ENCODE assay signal across 1 cellular context in genomic region chr4:158159718-158160094, GRCh38.
TF ChIP-seq lines count a peak whose summit lies in the region.

No MANE protein-coding gene starts in this region.

TF ChIP-seq in A549, 52 proteins besides CTCF, POLR2A, EP300 and RAD21 (continued from another document):
- TF ChIP-seq FOSL2 (IDR thresholded peaks at IDR 0.05) (no peak), FOSL2 (CRISPR knock-in tag; IDR thresholded peaks at IDR 0.05) (no peak), MYC (IDR thresholded peaks at IDR 0.05; ENCODE audit: borderline replicate concordance, low read length) (no peak), RARB (CRISPR knock-in tag; IDR thresholded peaks at IDR 0.05) (no peak), GATA3 (IDR thresholded peaks at IDR 0.05; ENCODE audit: borderline replicate concordance) (no peak)
- TF ChIP-seq, protein P1, sequence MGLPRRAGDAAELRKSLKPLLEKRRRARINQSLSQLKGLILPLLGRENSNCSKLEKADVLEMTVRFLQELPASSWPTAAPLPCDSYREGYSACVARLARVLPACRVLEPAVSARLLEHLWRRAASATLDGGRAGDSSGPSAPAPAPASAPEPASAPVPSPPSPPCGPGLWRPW (IDR thresholded peaks at IDR 0.05), result no peak
